Comparison of ENCODE assay signal across 14 cellular contexts in genomic region chr16:88630941-88631340, GRCh38. TPM values are rescaled to one million over a fixed set of nuclear protein-coding genes. Genes with fewer than 3 reads are reported as not detected.
DNase-seq lines count a peak whose midpoint lies in the region; ATAC-seq and TF ChIP-seq lines count a peak whose summit lies in the region.
"Had no signal": no experiment of that assay in that cellular context is flagged by ENCODE, and none has a peak within 500 bp of the region (broad histone marks: within the 10 kb centered on the region; RNA-seq: fewer than 3 reads in every experiment).

No MANE protein-coding gene starts in this region.

- peaks cover 0 to 57% (median 35%) of the 10 kb centered on the region in 11 experiments; a peak in 18 of 22 replicates for H4K20me1 ChIP-seq in BLaER1 treated with 17β-estradiol and CSF1 and Interleukin-3, amounts not matched to agents 10 nM and 100 nM
- H4K20me1 ChIP-seq in GM23338 (replicated peaks; ENCODE audit: insufficient read depth), result 0 out of 2 replicates have a peak, but pooled peaks cover 5% of the 10 kb centered on the region

- DNase-seq in heart right ventricle (peak in 1 of 2 donors; percentile 22), right atrium auricular region (ENCODE audit: low spot score) (no peak), T-helper 17 cell (no peak), GM23338 (ENCODE audit: low spot score) (no peak)
- no peak for DNase-seq in activated effector memory CD4-positive, alpha-beta T cell treated with Interleukin-2 at 50 U/mL for 16 hours
- DNase-seq: 8988T, Caco-2 had no signal

- H3K27me3 Mint-ChIP-seq in T-helper 17 cell (no peaks in the 10 kb centered on the region), GM23338 (ENCODE audit: insufficient read depth, low read depth, poor library complexity) (peaks cover 12% of the 10 kb centered on the region)
- H3K27me3 Mint-ChIP-seq: B cell; CD4-positive, alpha-beta T cell had no signal

- peak overlapping the region; percentile 81 to 100 (median 96) for H3K4me2 ChIP-seq in BLaER1 treated with 17β-estradiol and CSF1 and Interleukin-3, amounts not matched to agents 10 nM and 100 nM
- H3K4me2 ChIP-seq in GM23338, result no peak overlapping the region

- H3K4me3 Mint-ChIP-seq in T-helper 17 cell (no peak overlapping the region), GM23338 (no peak overlapping the region)
- H3K4me3 Mint-ChIP-seq: B cell had no signal

- H3K27me3 ChIP-seq in heart right ventricle (peaks cover 0 to 11% (median 0%) of the 10 kb centered on the region in 7 donors), right atrium auricular region (no peaks in the 10 kb centered on the region), skeletal muscle tissue (ENCODE audit: control insufficient read depth in 3 of 3, insufficient read depth in 3 of 3, low read length in 3 of 3) (peaks cover 0 to 13% (median 0%) of the 10 kb centered on the region in 3 donors), GM23338 (ENCODE audit: insufficient read depth) (no peaks in the 10 kb centered on the region; the same call in 1 of the 2 replicates)
- peaks cover 0 to 11% (median 7%) of the 10 kb centered on the region in 11 experiments; a peak in 19 of 22 replicates for H3K27me3 ChIP-seq in BLaER1 treated with 17β-estradiol and CSF1 and Interleukin-3, amounts not matched to agents 10 nM and 100 nM

- H3K9me2 ChIP-seq in GM23338 (ENCODE audit: insufficient read depth), result no peaks in the 10 kb centered on the region

- H3K9ac ChIP-seq in BLaER1 treated with 17β-estradiol and CSF1 and Interleukin-3, amounts not matched to agents 10 nM and 100 nM, result peak overlapping the region in 9 of 11 experiments; percentile 2 to 49 (median 34); a peak in 8 of 22 replicates
- no peak overlapping the region for H3K9ac ChIP-seq in skeletal muscle tissue (ENCODE audit: low read depth in 1 of 3, low read length in 3 of 3)

- H3K27ac Mint-ChIP-seq in T-helper 17 cell (peak overlapping the region; percentile 21), GM23338 (no peak overlapping the region)
- H3K27ac Mint-ChIP-seq: B cell; CD4-positive, alpha-beta T cell had no signal

- H3K4me1 Mint-ChIP-seq in T-helper 17 cell (peaks cover 8% of the 10 kb centered on the region), GM23338 (peaks cover 25% of the 10 kb centered on the region)

- no peak overlapping the region for H3K4me3 ChIP-seq in heart right ventricle
- H3K4me3 ChIP-seq in right atrium auricular region, result no peak overlapping the region
- no peak overlapping the region for H3K4me3 ChIP-seq in BLaER1 treated with 17β-estradiol and CSF1 and Interleukin-3, amounts not matched to agents 10 nM and 100 nM
- no peak overlapping the region for H3K4me3 ChIP-seq in skeletal muscle tissue (ENCODE audit: low read length in 3 of 3)
- H3K4me3 ChIP-seq in GM23338, result no peak overlapping the region
- H3K4me3 ChIP-seq: HAP-1 had no signal

- H3K36me3 Mint-ChIP-seq in T-helper 17 cell (ENCODE audit: low read depth) (peaks cover 3% of the 10 kb centered on the region), GM23338 (ENCODE audit: low read depth) (peaks cover 45% of the 10 kb centered on the region)

- peaks cover 4 to 44% (median 26%) of the 10 kb centered on the region in 9 donors for H3K4me1 ChIP-seq in heart right ventricle
- peaks cover 0 to 20% of the 10 kb centered on the region in 2 donors for H3K4me1 ChIP-seq in right atrium auricular region
- H3K4me1 ChIP-seq in BLaER1 treated with 17β-estradiol and CSF1 and Interleukin-3, amounts not matched to agents 10 nM and 100 nM, result peaks cover 65 to 100% (median 95%) of the 10 kb centered on the region in 10 experiments
- H3K4me1 ChIP-seq in skeletal muscle tissue (ENCODE audit: control insufficient read depth in 3 of 3, insufficient read depth in 3 of 3, low read length in 3 of 3), result peaks cover 0 to 2% (median 0%) of the 10 kb centered on the region in 3 donors
- H3K4me1 ChIP-seq in GM23338 (ENCODE audit: insufficient read depth), result peaks cover 10% of the 10 kb centered on the region; the same call in 1 of the 2 replicates
- H3K4me1 ChIP-seq: Caco-2, HAP-1 had no signal

- intact Hi-C loops in heart right ventricle (cut with DNase I), result no loop called here

- H3K79me2 ChIP-seq in GM23338 (replicated peaks; ENCODE audit: insufficient read depth), result no peaks in the 10 kb centered on the region

- H3K9me3 Mint-ChIP-seq in GM23338, result no peaks in the 10 kb centered on the region
- H3K9me3 Mint-ChIP-seq: CD4-positive, alpha-beta T cell had no signal

- no peak for TF ChIP-seq CTCF in heart right ventricle (IDR thresholded peaks at IDR 0.05)
- no peak for TF ChIP-seq CTCF in right atrium auricular region (IDR thresholded peaks at IDR 0.05)
- TF ChIP-seq CTCF in GM23338 (conservative IDR thresholded peaks at IDR 0.05; ENCODE audit: low read depth in 2 of 2), result no peak

- H3K27ac ChIP-seq in heart right ventricle, result peak overlapping the region in 8 of 10 donors; percentile 12 to 64 (median 56)
- H3K27ac ChIP-seq in right atrium auricular region, result peak overlapping the region in 1 of 2 donors; percentile 29
- H3K27ac ChIP-seq in BLaER1 treated with 17β-estradiol and CSF1 and Interleukin-3, amounts not matched to agents 10 nM and 100 nM, result peak overlapping the region in 3 of 11 experiments; percentile 3 to 37 (median 14); a peak in 3 of 22 replicates
- peak overlapping the region; percentile 12 for H3K27ac ChIP-seq in skeletal muscle tissue (ENCODE audit: low read depth, low read length)
- no peak overlapping the region for H3K27ac ChIP-seq in GM23338 (ENCODE audit: low read depth)
- H3K27ac ChIP-seq: C4-2B had no signal

- H3F3A ChIP-seq in GM23338 (replicated peaks; ENCODE audit: low read depth), result peaks cover 9% of the 10 kb centered on the region; the same call in 1 of the 2 replicates

- peaks cover 0 to 71% (median 27%) of the 10 kb centered on the region in 9 donors for H3K36me3 ChIP-seq in heart right ventricle
- peaks cover 51% of the 10 kb centered on the region for H3K36me3 ChIP-seq in right atrium auricular region
- H3K36me3 ChIP-seq in BLaER1 treated with 17β-estradiol and CSF1 and Interleukin-3, amounts not matched to agents 10 nM and 100 nM, result peaks cover 34 to 64% (median 55%) of the 10 kb centered on the region in 11 experiments
- H3K36me3 ChIP-seq in skeletal muscle tissue (ENCODE audit: control insufficient read depth in 3 of 3, insufficient read depth in 3 of 3, low read length in 3 of 3), result peaks cover 38 to 44% (median 41%) of the 10 kb centered on the region in 3 donors
- H3K36me3 ChIP-seq in GM23338 (ENCODE audit: insufficient read depth), result peaks cover 13% of the 10 kb centered on the region; the same call in 1 of the 2 replicates

- H2AFZ ChIP-seq in GM23338, result no peak overlapping the region

- ATAC-seq in heart right ventricle (no peak), T-helper 17 cell (no peak), GM23338 (no peak)

- WGBS in heart right ventricle, 2 donors, result 81 to 85% methylated on average over 23 of the region's 23 CpGs

- H3K9me3 ChIP-seq in heart right ventricle (no peaks in the 10 kb centered on the region), right atrium auricular region (no peaks in the 10 kb centered on the region), T-helper 17 cell (ENCODE audit: control insufficient read depth, low read length, poor library complexity, severe bottlenecking) (no peaks in the 10 kb centered on the region), skeletal muscle tissue (ENCODE audit: control insufficient read depth in 3 of 3, low read length in 3 of 3) (no peaks in the 10 kb centered on the region)
- no peaks in the 10 kb centered on the region for H3K9me3 ChIP-seq in BLaER1 treated with 17β-estradiol and CSF1 and Interleukin-3, amounts not matched to agents 10 nM and 100 nM (replicated peaks in 1 of 11)
- H3K9me3 ChIP-seq: Caco-2, HAP-1 had no signal

TF ChIP-seq in GM23338, 12 proteins besides CTCF, POLR2A, EP300 and RAD21 (continues in another document):
- TF ChIP-seq NANOG (IDR thresholded peaks at IDR 0.05; ENCODE audit: borderline replicate concordance), result no peak
- TF ChIP-seq ZNF331 (CRISPR knock-in tag; IDR thresholded peaks at IDR 0.05; ENCODE audit: low read depth), result no peak
- no peak for TF ChIP-seq STAT1 (IDR thresholded peaks at IDR 0.05; ENCODE audit: unreplicated experiment)
- no peak for TF ChIP-seq ZNF114 (CRISPR knock-in tag; IDR thresholded peaks at IDR 0.05)

RNA-seq across cellular contexts. Expression of gene IL17C, which starts 7.4 kb away (rescaled TPM):
- total RNA-seq in heart right ventricle, result not detected
- polyA plus RNA-seq in heart right ventricle, result not detected
- not detected for total RNA-seq in right atrium auricular region
- under 1 TPM; 0.65 to 0.86 TPM for total RNA-seq in T-helper 17 cell
- not detected for total RNA-seq in skeletal muscle tissue
- total RNA-seq in GM23338 (2014; rRNA removed; shearing (Covaris generic)), result 2.7 and 5.1 TPM in 2 replicates
- 2.3 and 3.9 TPM in 2 replicates for polyA plus RNA-seq in GM23338 (2016; fragmentation: Nextera tagmentation; extraction: Ambion mirVana)
- total RNA-seq: Caco-2, H4 had no signal

RNA-seq across cellular contexts. Expression of gene CYBA, which starts 19.9 kb away (rescaled TPM):
- 100 to 1,000 TPM in 1 of 10 donors, 10 to 100 TPM in 9; 13.0 to 117 (median 27.7) TPM for total RNA-seq in heart right ventricle
- 10 to 100 TPM; 72.2 to 90.0 TPM for polyA plus RNA-seq in heart right ventricle
- total RNA-seq in right atrium auricular region, result 100 to 1,000 TPM in 1 of 2 donors, 10 to 100 TPM in 1; 82.0 to 132 TPM
- total RNA-seq in T-helper 17 cell, result 100 to 1,000 TPM; 346 to 383 TPM
- 90.8 TPM for total RNA-seq in skeletal muscle tissue
- 228 and 275 TPM in 2 replicates for total RNA-seq in GM23338 (2014; rRNA removed; shearing (Covaris generic))
- polyA plus RNA-seq in GM23338 (2016; fragmentation: Nextera tagmentation; extraction: Ambion mirVana), result 281 and 285 TPM in 2 replicates
- total RNA-seq: H4 had no signal

RNA-seq across cellular contexts. Expression of gene MVD, which starts 31.9 kb away (rescaled TPM):
- total RNA-seq in heart right ventricle, result 10 to 100 TPM; 15.5 to 25.5 (median 20.2) TPM
- polyA plus RNA-seq in heart right ventricle, result 10 to 100 TPM; 34.1 to 36.3 TPM
- total RNA-seq in right atrium auricular region, result 10 to 100 TPM; 21.5 to 23.1 TPM
- 10 to 100 TPM; 40.4 to 72.8 TPM for total RNA-seq in T-helper 17 cell
- total RNA-seq in skeletal muscle tissue, result 14.1 TPM
- 144 and 149 TPM in 2 replicates for total RNA-seq in GM23338 (2014; rRNA removed; shearing (Covaris generic))
- polyA plus RNA-seq in GM23338 (2016; fragmentation: Nextera tagmentation; extraction: Ambion mirVana), result 94.2 and 95.3 TPM in 2 replicates

RNA-seq across cellular contexts. Expression of gene SNAI3, which starts 55.4 kb away (rescaled TPM):
- total RNA-seq in heart right ventricle (1 to 10 TPM in 7 of 10 donors, under 1 TPM in 3; 0.21 to 8.6 (median 1.1) TPM), right atrium auricular region (1 to 10 TPM; 1.0 to 1.6 TPM), T-helper 17 cell (10 to 100 TPM in 1 of 2 donors, 1 to 10 TPM in 1; 7.7 to 10.2 TPM), skeletal muscle tissue (8.4 TPM)
- polyA plus RNA-seq in heart right ventricle (1 to 10 TPM; 2.3 to 4.5 TPM), GM23338 (2016; fragmentation: Nextera tagmentation; extraction: Ambion mirVana) (10.0 and 10.3 TPM in 2 replicates)
- 19.2 and 19.4 TPM in 2 replicates for total RNA-seq in GM23338 (2014; rRNA removed; shearing (Covaris generic))

Comparison
In these comparisons a context has a peak if more than half of its experiments do, and no peak if none do; other contexts are left out.
1. H3K9ac ChIP-seq: peak in BLaER1 treated with 17β-estradiol and CSF1 and Interleukin-3, amounts not matched to agents 10 nM and 100 nM (9 of 11); none in skeletal muscle tissue (0 of 3).